8 cellular contexts compared by ENCODE assay signal in the genomic region with DNA sequence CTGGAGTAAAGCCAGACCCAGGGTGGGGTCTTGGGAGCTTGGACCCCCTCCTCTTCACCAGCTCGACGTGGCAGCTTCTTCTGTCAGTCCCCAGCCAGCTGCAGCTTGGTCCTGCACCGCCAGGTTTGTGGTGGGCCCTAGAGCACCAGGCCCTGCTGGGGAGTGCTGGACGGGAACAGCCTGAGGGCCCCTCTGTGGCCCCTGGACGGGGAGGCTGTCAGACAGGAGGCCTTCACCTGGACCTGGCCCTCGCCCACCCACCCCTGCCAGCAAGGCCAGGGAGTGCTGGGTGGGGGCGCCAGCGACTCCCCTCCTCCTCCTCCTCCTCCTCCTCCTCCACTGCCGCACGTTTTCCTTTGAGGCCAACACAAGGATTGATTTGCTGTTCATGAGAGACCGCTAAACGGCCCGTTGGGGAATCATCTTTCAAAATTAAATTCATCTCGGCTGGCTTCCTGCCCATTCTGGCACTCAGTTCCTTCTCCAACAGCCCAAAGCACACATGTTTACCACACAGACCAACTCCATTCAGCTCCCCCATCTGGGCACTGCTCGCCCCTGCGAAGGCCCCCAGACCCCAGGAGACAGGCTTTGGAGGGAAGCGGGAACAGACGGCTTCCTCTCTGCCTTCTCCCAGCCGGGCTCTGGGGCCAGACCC. TPM values are rescaled to one million over a fixed set of nuclear protein-coding genes. Genes with fewer than 3 reads are reported as not detected.
A peak's percentile ranks its signal among the peaks of the same experiment; 100 is the strongest.
DNase-seq lines count a peak whose midpoint lies in the region; ATAC-seq, FAIRE-seq and TF ChIP-seq lines count a peak whose summit lies in the region.

No MANE protein-coding gene starts in this region.

- H3K4me1 Mint-ChIP-seq in Caco-2 (ENCODE audit: low read depth, unreplicated experiment) (peaks cover 21% of the 10 kb centered on the region), astrocyte (ENCODE audit: low read depth, unreplicated experiment) (peaks cover 16% of the 10 kb centered on the region)
- H3K4me1 Mint-ChIP-seq in natural killer cell treated with Interleukin-12 subunit alpha and Interleukin-12 subunit beta and Interleukin-15 and Interleukin-18, amount 100 ng/mL, for 72 hours (ENCODE audit: low read depth in 2 of 2) = no peaks in the 10 kb centered on the region

- no peak overlapping the region for H2AFZ ChIP-seq in astrocyte (ENCODE audit: low read depth, low read length)

- DNase-seq in Caco-2 (no peak), astrocyte (ENCODE audit: low read depth) (no peak), occipital lobe (lab: John Stamatoyannopoulos, UW) (no peak), NOMO-1 treated with dmso at 0.1 percent for 144 hours (lab: John Stamatoyannopoulos, UW; ENCODE audit: unreplicated experiment) (no peak), NCI-H146 treated with DMSO at 0.1 percent for 48 hours (lab: John Stamatoyannopoulos, UW; ENCODE audit: unreplicated experiment) (no peak)
- DNase-seq in natural killer cell treated with Interleukin-12 subunit alpha and Interleukin-12 subunit beta and Interleukin-15 and Interleukin-18, amount 100 ng/mL, for 72 hours (ENCODE audit: low spot score) = no peak

- H3K27ac ChIP-seq in HUES64 (ENCODE audit: low read depth, low read length) (no peak overlapping the region), astrocyte (ENCODE audit: low read depth, low read length) (no peak overlapping the region)

- H3K27me3 ChIP-seq in Caco-2 (replicated peaks; ENCODE audit: control insufficient read depth, insufficient read depth, low read length) = no peaks in the 10 kb centered on the region
- peaks cover 22% of the 10 kb centered on the region for H3K27me3 ChIP-seq in HUES64 (ENCODE audit: insufficient read depth, low read length)
- H3K27me3 ChIP-seq in astrocyte (ENCODE audit: insufficient read depth, low read length) = peaks cover 24% of the 10 kb centered on the region

- FAIRE-seq in astrocyte (lab: Jason Lieb, UNC) = no peak

- H3K36me3 ChIP-seq in Caco-2 (ENCODE audit: control insufficient read depth, insufficient read depth, low read length) (no peaks in the 10 kb centered on the region), HUES64 (ENCODE audit: insufficient read depth, low read length) (no peaks in the 10 kb centered on the region), astrocyte (ENCODE audit: insufficient read depth, low read length) (no peaks in the 10 kb centered on the region)

- no peak for ATAC-seq in natural killer cell treated with Interleukin-12 subunit alpha and Interleukin-12 subunit beta and Interleukin-15 and Interleukin-18, amount 100 ng/mL, for 72 hours
- no peak for ATAC-seq in HG03159 (IDR thresholded peaks at IDR 0.05; ENCODE audit: unreplicated experiment)

- no peak for TF ChIP-seq CTCF in Caco-2 (IDR thresholded peaks at IDR 0.05; ENCODE audit: insufficient read depth in 1 of 2, low read depth in 1 of 2, low read length in 1 of 2, severe bottlenecking in 1 of 2, unreplicated experiment in 1 of 2)
- TF ChIP-seq CTCF in astrocyte (IDR thresholded peaks at IDR 0.05; ENCODE audit: insufficient read depth, low read depth, low read length) = no peak

- peak overlapping the region; percentile 66 for H3K4me2 ChIP-seq in astrocyte (ENCODE audit: low read length)

- no peaks in the 10 kb centered on the region for H3K9me3 ChIP-seq in Caco-2
- no peaks in the 10 kb centered on the region for H3K9me3 ChIP-seq in HUES64 (ENCODE audit: insufficient read depth, low read depth, low read length)
- H3K9me3 ChIP-seq in astrocyte (ENCODE audit: insufficient read depth, low read depth, low read length) = no peaks in the 10 kb centered on the region

- H3K79me2 ChIP-seq in astrocyte (ENCODE audit: insufficient read depth, low read length) = no peaks in the 10 kb centered on the region

- no peak overlapping the region for H3K27ac Mint-ChIP-seq in Caco-2 (ENCODE audit: unreplicated experiment)
- H3K27ac Mint-ChIP-seq in astrocyte (ENCODE audit: unreplicated experiment) = no peak overlapping the region
- H3K27ac Mint-ChIP-seq in natural killer cell treated with Interleukin-12 subunit alpha and Interleukin-12 subunit beta and Interleukin-15 and Interleukin-18, amount 100 ng/mL, for 72 hours = no peak overlapping the region

- CTCF ChIA-PET in Caco-2 (lab: Charles Lee) = interaction anchor here (0.9 kb wide), 2 partner anchors 9 to 21 kb away, joined by 3 read pairs; no protein-coding TSS in a partner anchor

- H3K4me3 ChIP-seq in Caco-2 (ENCODE audit: low read depth, low read length) (peak overlapping the region; percentile 65), HUES64 (ENCODE audit: low read length) (peak overlapping the region; percentile 71), astrocyte (ENCODE audit: insufficient read depth, low read depth, low read length) (no peak overlapping the region)

- peaks cover 35% of the 10 kb centered on the region for H3K4me1 ChIP-seq in Caco-2
- H3K4me1 ChIP-seq in HUES64 (ENCODE audit: insufficient read depth, low read length) = peaks cover 29% of the 10 kb centered on the region
- H3K4me1 ChIP-seq in astrocyte (ENCODE audit: insufficient read depth, low read length) = peaks cover 28% of the 10 kb centered on the region

- POLR2A ChIA-PET in Caco-2 (lab: Charles Lee) = no interaction called here

- peaks cover 5% of the 10 kb centered on the region for H3K36me3 Mint-ChIP-seq in Caco-2 (ENCODE audit: insufficient read depth, unreplicated experiment)
- no peaks in the 10 kb centered on the region for H3K36me3 Mint-ChIP-seq in astrocyte (ENCODE audit: low read depth, unreplicated experiment)
- no peaks in the 10 kb centered on the region for H3K36me3 Mint-ChIP-seq in natural killer cell treated with Interleukin-12 subunit alpha and Interleukin-12 subunit beta and Interleukin-15 and Interleukin-18, amount 100 ng/mL, for 72 hours

- BruUV-seq in Caco-2 (replicated peaks; lab: Mats Ljungman, UMichigan) = no TSS peak

- H3K9ac ChIP-seq in HUES64 (ENCODE audit: low read depth, low read length) = peak overlapping the region; percentile 74
- no peak overlapping the region for H3K9ac ChIP-seq in astrocyte (ENCODE audit: low read length)

- H3K27me3 Mint-ChIP-seq in Caco-2 (ENCODE audit: insufficient read depth, unreplicated experiment) = no peaks in the 10 kb centered on the region
- H3K27me3 Mint-ChIP-seq in astrocyte (ENCODE audit: low read depth, unreplicated experiment) = peaks cover 21% of the 10 kb centered on the region
- H3K27me3 Mint-ChIP-seq in natural killer cell treated with Interleukin-12 subunit alpha and Interleukin-12 subunit beta and Interleukin-15 and Interleukin-18, amount 100 ng/mL, for 72 hours = peaks cover 0 to 5% of the 10 kb centered on the region in 2 donors

- H3K4me3 Mint-ChIP-seq in Caco-2 (ENCODE audit: unreplicated experiment) (peak overlapping the region; percentile 74), astrocyte (ENCODE audit: unreplicated experiment) (peak overlapping the region; percentile 81)
- H3K4me3 Mint-ChIP-seq in natural killer cell treated with Interleukin-12 subunit alpha and Interleukin-12 subunit beta and Interleukin-15 and Interleukin-18, amount 100 ng/mL, for 72 hours = peak overlapping the region; percentile 25

- WGBS in HUES64 = 27% methylated on average over 19 of the region's 19 CpGs

- H4K20me1 ChIP-seq in astrocyte (ENCODE audit: insufficient read depth, low read length) = no peaks in the 10 kb centered on the region

- intact Hi-C loops in Caco-2 (cut with micrococcal nuclease; ENCODE audit: unreplicated experiment) = no loop called here

- H3K9me3 Mint-ChIP-seq in Caco-2 (ENCODE audit: unreplicated experiment) (no peaks in the 10 kb centered on the region), astrocyte (ENCODE audit: unreplicated experiment) (no peaks in the 10 kb centered on the region)
- no peaks in the 10 kb centered on the region for H3K9me3 Mint-ChIP-seq in natural killer cell treated with Interleukin-12 subunit alpha and Interleukin-12 subunit beta and Interleukin-15 and Interleukin-18, amount 100 ng/mL, for 72 hours

RNA-seq across cellular contexts. Expression of gene MEGF6, which starts 1.0 kb away (rescaled TPM):
- total RNA-seq in Caco-2 (2022) (12.1 and 13.3 TPM in 2 replicates), astrocyte (10.9 and 14.8 TPM in 2 replicates), occipital lobe (6.4 TPM)
- polyA plus RNA-seq in HUES64 (2013, experiment 1 of 2) = 5.6 TPM
- polyA plus RNA-seq in HUES64 (2013, experiment 2 of 2) = 7.3 TPM
- total RNA-seq in natural killer cell treated with Interleukin-12 subunit alpha and Interleukin-12 subunit beta and Interleukin-15 and Interleukin-18, amount 100 ng/mL, for 72 hours = 1 to 10 TPM in 1 of 2 donors, under 1 TPM in 1; 0.36 to 1.6 TPM

RNA-seq across cellular contexts. Expression of gene TPRG1L, which starts 14.5 kb away (rescaled TPM):
- total RNA-seq in Caco-2 (2022) = 39.0 and 43.9 TPM in 2 replicates
- 22.5 TPM for polyA plus RNA-seq in HUES64 (2013, experiment 1 of 2)
- 22.6 TPM for polyA plus RNA-seq in HUES64 (2013, experiment 2 of 2)
- 33.7 and 36.0 TPM in 2 replicates for total RNA-seq in astrocyte
- total RNA-seq in natural killer cell treated with Interleukin-12 subunit alpha and Interleukin-12 subunit beta and Interleukin-15 and Interleukin-18, amount 100 ng/mL, for 72 hours = 10 to 100 TPM; 11.9 to 18.4 TPM
- total RNA-seq in occipital lobe = 19.0 TPM

RNA-seq across cellular contexts. Expression of gene WRAP73, which starts 39.6 kb away (rescaled TPM):
- total RNA-seq in Caco-2 (2022) = 25.1 and 31.6 TPM in 2 replicates
- polyA plus RNA-seq in HUES64 (2013, experiment 1 of 2) = 18.2 TPM
- polyA plus RNA-seq in HUES64 (2013, experiment 2 of 2) = 18.1 TPM
- 15.5 and 15.6 TPM in 2 replicates for total RNA-seq in astrocyte
- 10 to 100 TPM; 27.6 to 51.3 TPM for total RNA-seq in natural killer cell treated with Interleukin-12 subunit alpha and Interleukin-12 subunit beta and Interleukin-15 and Interleukin-18, amount 100 ng/mL, for 72 hours
- 10.8 TPM for total RNA-seq in occipital lobe

RNA-seq across cellular contexts. Expression of gene TP73, which starts 42.0 kb away (rescaled TPM):
- total RNA-seq in Caco-2 (2022) (11.7 and 11.9 TPM in 2 replicates), astrocyte (0.18 TPM in 1 of 2 replicates, not detected in the other), occipital lobe (0.16 TPM)
- 0.65 TPM for polyA plus RNA-seq in HUES64 (2013, experiment 1 of 2)
- polyA plus RNA-seq in HUES64 (2013, experiment 2 of 2) = 0.76 TPM
- 1 to 10 TPM; 1.5 to 5.7 TPM for total RNA-seq in natural killer cell treated with Interleukin-12 subunit alpha and Interleukin-12 subunit beta and Interleukin-15 and Interleukin-18, amount 100 ng/mL, for 72 hours

Comparison
In these comparisons a context has a peak if more than half of its experiments do, and no peak if none do; other contexts are left out.
1. H3K4me3 Mint-ChIP-seq: peak in every context shown above with its lines; median percentile 81 in astrocyte; 74 in Caco-2; 25 in natural killer cell treated with Interleukin-12 subunit alpha and Interleukin-12 subunit beta and Interleukin-15 and Interleukin-18, amount 100 ng/mL, for 72 hours.